ENCODE assay signal across 16 cellular contexts in genomic region chr11:3003396-3004231, GRCh38. TPM values are rescaled to one million over a fixed set of nuclear protein-coding genes. Genes with fewer than 3 reads are reported as not detected.
DNase-seq lines count a peak whose midpoint lies in the region; ATAC-seq and TF ChIP-seq lines count a peak whose summit lies in the region.
"Had no signal": no experiment of that assay in that cellular context is flagged by ENCODE, and none has a peak within 500 bp of the region (broad histone marks: within the 10 kb centered on the region; RNA-seq: fewer than 3 reads in every experiment).

No MANE protein-coding gene starts in this region.

- H3K27me3 ChIP-seq in H7 (ENCODE audit: control insufficient read depth, insufficient read depth, low read length) = no peaks in the 10 kb centered on the region
- no peaks in the 10 kb centered on the region for H3K27me3 ChIP-seq in esophagus squamous epithelium
- H3K27me3 ChIP-seq: SJCRH30 had no signal

- H3K9me3 Mint-ChIP-seq in activated T-helper 17 cell treated with anti-CD3 and anti-CD28 coated beads, Interleukin-2, amount 50 U/mL, for 72 hours = no peaks in the 10 kb centered on the region
- H3K9me3 Mint-ChIP-seq: mesothelial cell of epicardium had no signal

- no peaks in the 10 kb centered on the region for H3K9me3 ChIP-seq in esophagus squamous epithelium
- H3K9me3 ChIP-seq: SJCRH30 had no signal

- no peak overlapping the region for H3K4me3 Mint-ChIP-seq in activated T-helper 17 cell treated with anti-CD3 and anti-CD28 coated beads, Interleukin-2, amount 50 U/mL, for 72 hours
- H3K4me3 Mint-ChIP-seq: mesothelial cell of epicardium had no signal

- ATAC-seq in activated T-helper 17 cell treated with anti-CD3 and anti-CD28 coated beads, Interleukin-2, amount 50 U/mL, for 72 hours (replicated peaks) = no peak
- ATAC-seq in HG03378 (IDR thresholded peaks at IDR 0.05; ENCODE audit: unreplicated experiment) = no peak

- peak overlapping the region; percentile 87 for H3K27ac Mint-ChIP-seq in activated T-helper 17 cell treated with anti-CD3 and anti-CD28 coated beads, Interleukin-2, amount 50 U/mL, for 72 hours
- H3K27ac Mint-ChIP-seq: mesothelial cell of epicardium had no signal

- peaks cover 86% of the 10 kb centered on the region for H3K36me3 Mint-ChIP-seq in activated T-helper 17 cell treated with anti-CD3 and anti-CD28 coated beads, Interleukin-2, amount 50 U/mL, for 72 hours (ENCODE audit: low read depth)

- H3K4me1 Mint-ChIP-seq in activated T-helper 17 cell treated with anti-CD3 and anti-CD28 coated beads, Interleukin-2, amount 50 U/mL, for 72 hours = peaks cover 5% of the 10 kb centered on the region

- H3K36me3 ChIP-seq in H7 (replicated peaks; ENCODE audit: control insufficient read depth, insufficient read depth, low read length) (peaks cover 32% of the 10 kb centered on the region), esophagus squamous epithelium (peaks cover 5 to 90% (median 8%) of the 10 kb centered on the region in 3 donors)

- H3K27ac ChIP-seq in esophagus squamous epithelium (peak overlapping the region; percentile 60 to 88 (median 82)), skin epidermis (peak overlapping the region in 20 of 21 experiments; percentile 3 to 79 (median 68))
- H3K27ac ChIP-seq: HL-60, KMS-11, SJCRH30 had no signal

- H3K4me3 ChIP-seq in H7 (ENCODE audit: insufficient read depth, low read depth, low read length) (no peak overlapping the region), esophagus squamous epithelium (peak overlapping the region in 1 of 4 donors; percentile 0), skin epidermis (no peak overlapping the region)
- H3K4me3 ChIP-seq: SJCRH30 had no signal

- no peak for TF ChIP-seq CTCF in esophagus squamous epithelium (IDR thresholded peaks at IDR 0.05)

- H3K27me3 Mint-ChIP-seq in activated T-helper 17 cell treated with anti-CD3 and anti-CD28 coated beads, Interleukin-2, amount 50 U/mL, for 72 hours = no peaks in the 10 kb centered on the region

- H3K4me1 ChIP-seq in esophagus squamous epithelium = peaks cover 35 to 66% (median 47%) of the 10 kb centered on the region in 3 donors

- intact Hi-C loops in esophagus squamous epithelium (cut with DNase I) = no loop called here

- WGBS in esophagus squamous epithelium, 2 donors = 59 to 61% methylated on average over 6 to 9 of the region's 12 CpGs

- peak in 1 of 4 donors; percentile 45 for TF ChIP-seq POLR2A in esophagus squamous epithelium (IDR thresholded peaks at IDR 0.05)

- peak; percentile 21 for DNase-seq in H7
- DNase-seq in esophagus squamous epithelium (lab: John Stamatoyannopoulos, UW) = no peak
- DNase-seq in NOMO-1 (lab: John Stamatoyannopoulos, UW; ENCODE audit: unreplicated experiment in 2 of 2) = no peak
- no peak for DNase-seq in HCEC 1CT
- no peak for DNase-seq in foreskin melanocyte
- DNase-seq: activated CD4-positive, alpha-beta T cell treated with anti-CD3 and anti-CD28 coated beads for 48 hours; GF-D8; NCI-H1417 treated with DMSO at 0.1 percent for 48 hours; NCI-H226; SJCRH30 had no signal

RNA-seq across cellular contexts. Expression of gene NAP1L4, which starts 11.5 kb away (rescaled TPM):
- 140 and 142 TPM in 2 replicates for total RNA-seq in H7 (2014; rRNA removed; shearing (Covaris generic))
- 100 to 1,000 TPM; 301 to 344 TPM for total RNA-seq in activated T-helper 17 cell treated with anti-CD3 and anti-CD28 coated beads, Interleukin-2, amount 50 U/mL, for 72 hours
- 100 to 1,000 TPM; 108 to 140 (median 121) TPM for total RNA-seq in esophagus squamous epithelium

RNA-seq across cellular contexts. Expression of gene CARS1, which starts 53.6 kb away (rescaled TPM):
- 56.0 and 76.2 TPM in 2 replicates for total RNA-seq in H7 (2014; rRNA removed; shearing (Covaris generic))
- 10 to 100 TPM; 81.4 to 84.9 TPM for total RNA-seq in activated T-helper 17 cell treated with anti-CD3 and anti-CD28 coated beads, Interleukin-2, amount 50 U/mL, for 72 hours
- 10 to 100 TPM; 22.7 to 35.7 (median 28.4) TPM for total RNA-seq in esophagus squamous epithelium
